8 cellular contexts compared by ENCODE assay signal in genomic region chr16:14070877-14071575, GRCh38. TPM values are rescaled to one million over a fixed set of nuclear protein-coding genes. Genes with fewer than 3 reads are reported as not detected.
DNase-seq lines count a peak whose midpoint lies in the region; ATAC-seq and TF ChIP-seq lines count a peak whose summit lies in the region.

A gene with protein sequence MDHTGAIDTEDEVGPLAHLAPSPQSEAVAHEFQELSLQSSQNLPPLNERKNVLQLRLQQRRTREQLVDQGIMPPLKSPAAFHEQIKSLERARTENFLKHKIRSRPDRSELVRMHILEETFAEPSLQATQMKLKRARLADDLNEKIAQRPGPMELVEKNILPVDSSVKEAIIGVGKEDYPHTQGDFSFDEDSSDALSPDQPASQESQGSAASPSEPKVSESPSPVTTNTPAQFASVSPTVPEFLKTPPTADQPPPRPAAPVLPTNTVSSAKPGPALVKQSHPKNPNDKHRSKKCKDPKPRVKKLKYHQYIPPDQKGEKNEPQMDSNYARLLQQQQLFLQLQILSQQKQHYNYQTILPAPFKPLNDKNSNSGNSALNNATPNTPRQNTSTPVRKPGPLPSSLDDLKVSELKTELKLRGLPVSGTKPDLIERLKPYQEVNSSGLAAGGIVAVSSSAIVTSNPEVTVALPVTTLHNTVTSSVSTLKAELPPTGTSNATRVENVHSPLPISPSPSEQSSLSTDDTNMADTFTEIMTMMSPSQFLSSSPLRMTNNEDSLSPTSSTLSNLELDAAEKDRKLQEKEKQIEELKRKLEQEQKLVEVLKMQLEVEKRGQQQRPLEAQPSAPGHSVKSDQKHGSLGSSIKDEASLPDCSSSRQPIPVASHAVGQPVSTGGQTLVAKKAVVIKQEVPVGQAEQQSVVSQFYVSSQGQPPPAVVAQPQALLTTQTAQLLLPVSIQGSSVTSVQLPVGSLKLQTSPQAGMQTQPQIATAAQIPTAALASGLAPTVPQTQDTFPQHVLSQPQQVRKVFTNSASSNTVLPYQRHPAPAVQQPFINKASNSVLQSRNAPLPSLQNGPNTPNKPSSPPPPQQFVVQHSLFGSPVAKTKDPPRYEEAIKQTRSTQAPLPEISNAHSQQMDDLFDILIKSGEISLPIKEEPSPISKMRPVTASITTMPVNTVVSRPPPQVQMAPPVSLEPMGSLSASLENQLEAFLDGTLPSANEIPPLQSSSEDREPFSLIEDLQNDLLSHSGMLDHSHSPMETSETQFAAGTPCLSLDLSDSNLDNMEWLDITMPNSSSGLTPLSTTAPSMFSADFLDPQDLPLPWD (plus strand): TSS chr16:14071319. CDS start chr16:14140607, 69,288 bp downstream.

- H3K9me3 ChIP-seq in H9 (ENCODE audit: control insufficient read depth, low read depth, low read length): no peaks in the 10 kb centered on the region
- H3K9me3 ChIP-seq in MM.1S (replicated peaks; ENCODE audit: insufficient read depth, low read length): no peaks in the 10 kb centered on the region
- H3K9me3 ChIP-seq in adrenal gland (replicated peaks in 1 of 3): no peaks in the 10 kb centered on the region
- no peaks in the 10 kb centered on the region for H3K9me3 ChIP-seq in upper lobe of left lung

- H2BK20ac ChIP-seq in H9 (ENCODE audit: low read depth, low read length, poor library complexity, severe bottlenecking): no peak within 1 kb of the TSS

- ATAC-seq in T-cell (replicated peaks in 1 of 4): peak; percentile 87 to 89 (median 88)
- peak; percentile 94 to 97 for ATAC-seq in left cardiac atrium
- ATAC-seq in upper lobe of left lung (ENCODE audit: low FRiP score in 2 of 2): peak; percentile 85 to 95

- no peak within 1 kb of the TSS for H2BK120ac ChIP-seq in H9 (ENCODE audit: low read depth, low read length, poor library complexity, severe bottlenecking)

- H3F3A ChIP-seq in MM.1S (ENCODE audit: insufficient read depth, low read length): no peaks in the 10 kb centered on the region

- H2BK12ac ChIP-seq in H9 (ENCODE audit: insufficient read length, low read depth, low read length): no peak within 1 kb of the TSS

- POLR2A ChIA-PET in T-cell (lab: Charles Lee): no interaction called here

- peaks cover 18% of the 10 kb centered on the region in 2 experiments for H3K4me1 Mint-ChIP-seq in H9
- H3K4me1 Mint-ChIP-seq in T-cell: peaks cover 21 to 24% (median 22%) of the 10 kb centered on the region in 3 donors
- H3K4me1 Mint-ChIP-seq in progenitor cell of endocrine pancreas (ENCODE audit: low read depth): peaks cover 37% of the 10 kb centered on the region

- H3K9me3 Mint-ChIP-seq in H9 (no peaks in the 10 kb centered on the region), T-cell (no peaks in the 10 kb centered on the region), progenitor cell of endocrine pancreas (ENCODE audit: low read depth) (no peaks in the 10 kb centered on the region)

- intact Hi-C loops in adrenal gland (cut with DNase I) (no loop called here), left cardiac atrium (cut with DNase I) (loop anchor here in 1 of 2 donors (10.0 kb wide), 1 partner anchor 136 kb away; no protein-coding TSS in a partner anchor)

- H4K20me1 ChIP-seq in H9 (ENCODE audit: control insufficient read depth, insufficient read depth, insufficient read length): no peaks in the 10 kb centered on the region
- no peaks in the 10 kb centered on the region for H4K20me1 ChIP-seq in MM.1S (ENCODE audit: insufficient read depth, low read length)

- no peak within 1 kb of the TSS for H3K56ac ChIP-seq in H9 (ENCODE audit: insufficient read length, low read depth, low read length)

- TF ChIP-seq CTCF in GM06990 (IDR thresholded peaks at IDR 0.05; ENCODE audit: insufficient read depth, low read length, poor library complexity, severe bottlenecking): no peak
- TF ChIP-seq CTCF in H9 (conservative IDR thresholded peaks at IDR 0.05): no peak
- TF ChIP-seq CTCF in MM.1S (IDR thresholded peaks at IDR 0.05; ENCODE audit: low read length): no peak
- no peak for TF ChIP-seq CTCF in adrenal gland (IDR thresholded peaks at IDR 0.05)
- TF ChIP-seq CTCF in progenitor cell of endocrine pancreas (IDR thresholded peaks at IDR 0.05; ENCODE audit: unreplicated experiment): no peak
- peak in 2 of 6 experiments; percentile 26 to 29 for TF ChIP-seq CTCF in upper lobe of left lung (IDR thresholded peaks at IDR 0.05)

- no peaks in the 10 kb centered on the region for H3K79me2 ChIP-seq in H9 (ENCODE audit: insufficient read depth, low read length)
- H3K79me2 ChIP-seq in MM.1S (ENCODE audit: low read length): no peaks in the 10 kb centered on the region

- peak within 1 kb of the TSS; percentile 79 for H3K14ac ChIP-seq in H9 (ENCODE audit: insufficient read depth, low read length)

- no peak within 1 kb of the TSS for H3K4ac ChIP-seq in H9 (ENCODE audit: low read depth, low read length)

- no peak within 1 kb of the TSS for H2AK5ac ChIP-seq in H9 (ENCODE audit: insufficient read length, low read length)

- H3K23ac ChIP-seq in H9 (ENCODE audit: insufficient read length, low read depth, low read length): no peak within 1 kb of the TSS

- CTCF ChIA-PET in T-cell (lab: Charles Lee): interaction anchor here in 1 of 2 donors (1.0 kb wide), 1 partner anchor 151 kb away, joined by 3 read pairs; the partner anchor contains the start of gene ERCC4

- no peak for TF ChIP-seq EP300 in upper lobe of left lung (IDR thresholded peaks at IDR 0.05)

- H3K27me3 ChIP-seq in GM06990 (replicated peaks; ENCODE audit: control insufficient read depth, insufficient read depth, low read length) (no peaks in the 10 kb centered on the region), H9 (ENCODE audit: insufficient read depth, low read length) (no peaks in the 10 kb centered on the region), MM.1S (replicated peaks; ENCODE audit: insufficient read depth, low read length) (no peaks in the 10 kb centered on the region), adrenal gland (no peaks in the 10 kb centered on the region), upper lobe of left lung (no peaks in the 10 kb centered on the region)

- H4K5ac ChIP-seq in H9 (ENCODE audit: insufficient read length, low read depth, low read length): no peak within 1 kb of the TSS

- no peaks in the 10 kb centered on the region; the same call in 1 of the 2 replicates for H3K36me3 ChIP-seq in GM06990 (ENCODE audit: control insufficient read depth, insufficient read depth, low read length)
- H3K36me3 ChIP-seq in MM.1S (replicated peaks; ENCODE audit: insufficient read depth, low read length): no peaks in the 10 kb centered on the region
- H3K36me3 ChIP-seq in adrenal gland (replicated peaks in 1 of 2): no peaks in the 10 kb centered on the region
- H3K36me3 ChIP-seq in upper lobe of left lung: no peaks in the 10 kb centered on the region

- H3K4me2 ChIP-seq in H9 (ENCODE audit: insufficient read depth, insufficient read length, low read length): peak within 1 kb of the TSS; percentile 64
- peak within 1 kb of the TSS; percentile 94 for H3K4me2 ChIP-seq in MM.1S (ENCODE audit: low read depth, low read length)

- H2BK15ac ChIP-seq in H9 (ENCODE audit: low read depth, low read length): no peak within 1 kb of the TSS

- H3K27me3 Mint-ChIP-seq in H9 (ENCODE audit: low read depth) (no peaks in the 10 kb centered on the region), T-cell (peaks cover 3% of the 10 kb centered on the region in 2 donors), progenitor cell of endocrine pancreas (no peaks in the 10 kb centered on the region)

- TF ChIP-seq POLR2A in adrenal gland (IDR thresholded peaks at IDR 0.05) (peak; percentile 44 to 59), upper lobe of left lung (IDR thresholded peaks at IDR 0.05) (peak in 2 of 4 donors; percentile 16 to 76)

- H3K4me3 ChIP-seq in GM06990 (replicated peaks; ENCODE audit: low read depth, low read length) (peak within 1 kb of the TSS; percentile 90), MM.1S (ENCODE audit: low read length) (peak within 1 kb of the TSS; percentile 85), adrenal gland (peak within 1 kb of the TSS; percentile 37 to 99 (median 85)), upper lobe of left lung (peak within 1 kb of the TSS; percentile 81 to 95 (median 85))

- H3K9me2 ChIP-seq in MM.1S (replicated peaks; ENCODE audit: insufficient read depth, low read length): no peaks in the 10 kb centered on the region

- peaks cover 3% of the 10 kb centered on the region for H3K79me1 ChIP-seq in H9 (ENCODE audit: insufficient read depth, low read depth, low read length, poor library complexity, severe bottlenecking)

- peaks cover 3% of the 10 kb centered on the region for H3K23me2 ChIP-seq in H9 (ENCODE audit: insufficient read length, low read depth, low read length, poor library complexity, severe bottlenecking)

- no peak within 1 kb of the TSS for H4K8ac ChIP-seq in H9 (replicated peaks; ENCODE audit: insufficient read length, low read depth, low read length)

- peak; percentile 88 for DNase-seq in GM06990 (ENCODE audit: extremely low read depth, insufficient read length)
- DNase-seq in H9: peak; percentile 90
- DNase-seq in MM.1S: peak; percentile 83
- peak; percentile 41 to 82 (median 71) for DNase-seq in T-cell
- peak; percentile 67 to 85 (median 81) for DNase-seq in adrenal gland
- DNase-seq in left cardiac atrium: peak; percentile 84
- peak; percentile 98 for DNase-seq in progenitor cell of endocrine pancreas (ENCODE audit: low spot score, unreplicated experiment)
- DNase-seq in upper lobe of left lung: peak; percentile 79 to 97

- no peak within 1 kb of the TSS for H4K91ac ChIP-seq in H9 (ENCODE audit: insufficient read length, low read depth, low read length)

- no CpG with 5 or more reads among the region's 86 CpGs for WGBS in H9 (ENCODE audit: extremely low coverage, insufficient read length, low lambda C conversion rate)
- WGBS in adrenal gland, 4 donors: 0 to 1% (median 1%) methylated on average over 17 to 81 of the region's 86 CpGs
- 18% methylated on average over 7 of the region's 86 CpGs for WGBS in upper lobe of left lung, 2 donors

- H3K4me1 ChIP-seq in H9 (ENCODE audit: insufficient read depth, low read length) (no peaks in the 10 kb centered on the region), MM.1S (ENCODE audit: low read length) (peaks cover 14% of the 10 kb centered on the region), adrenal gland (replicated peaks in 1 of 2) (peaks cover 7 to 23% of the 10 kb centered on the region in 2 donors), upper lobe of left lung (peaks cover 13 to 25% (median 15%) of the 10 kb centered on the region in 4 donors)

- H2AFZ ChIP-seq in H9 (ENCODE audit: low read length): no peak within 1 kb of the TSS
- H2AFZ ChIP-seq in MM.1S (ENCODE audit: low read length): peak within 1 kb of the TSS; percentile 99

- H3K4me3 Mint-ChIP-seq in H9 (peak within 1 kb of the TSS; percentile 87 to 90), T-cell (peak within 1 kb of the TSS; percentile 87 to 89 (median 89)), progenitor cell of endocrine pancreas (ENCODE audit: low read depth) (peak within 1 kb of the TSS; percentile 90)

- H3K9ac ChIP-seq in H9 (ENCODE audit: extremely low read depth, insufficient read length, low read length) (peak within 1 kb of the TSS; percentile 75), MM.1S (ENCODE audit: low read length) (peak within 1 kb of the TSS; percentile 87)

- H3K27ac Mint-ChIP-seq in H9 (peak within 1 kb of the TSS; percentile 86 to 95 (median 92)), T-cell (peak within 1 kb of the TSS; percentile 83 to 85), progenitor cell of endocrine pancreas (peak within 1 kb of the TSS; percentile 96)

- H3K36me3 Mint-ChIP-seq in H9 (ENCODE audit: insufficient read depth in 1 of 3, low read depth in 3 of 3) (peaks cover 0 to 4% (median 0%) of the 10 kb centered on the region in 3 experiments; a peak in 1 of 7 replicates), T-cell (no peaks in the 10 kb centered on the region), progenitor cell of endocrine pancreas (ENCODE audit: insufficient read depth) (no peaks in the 10 kb centered on the region)

- H3T11ph ChIP-seq in H9 (ENCODE audit: low read length): no peak within 1 kb of the TSS

- peak within 1 kb of the TSS; percentile 75 for H3K18ac ChIP-seq in H9 (ENCODE audit: insufficient read length, low read depth, low read length)

- no peak within 1 kb of the TSS for H2BK5ac ChIP-seq in H9 (ENCODE audit: insufficient read length, low read length)

- H3K27ac ChIP-seq in H9 (ENCODE audit: insufficient read length, low read depth, low read length) (no peak within 1 kb of the TSS), MM.1S (ENCODE audit: low read length) (peak within 1 kb of the TSS; percentile 40; the same call in 1 of the 2 replicates), adrenal gland (peak within 1 kb of the TSS in 4 of 5 donors; percentile 3 to 88 (median 75)), upper lobe of left lung (peak within 1 kb of the TSS; percentile 85 to 95 (median 90))

RNA-seq across cellular contexts. Expression of the gene that starts here (rescaled TPM):
- 27.3 and 29.9 TPM in 2 replicates for total RNA-seq in H9 (2021)
- 10 to 100 TPM; 18.2 to 37.0 (median 21.0) TPM for total RNA-seq in T-cell
- total RNA-seq in adrenal gland: 10 to 100 TPM; 30.9 to 77.7 (median 50.9) TPM
- 10 to 100 TPM in 2 of 3 donors, 1 to 10 TPM in 1; 5.5 to 24.8 (median 11.7) TPM for polyA plus RNA-seq in adrenal gland
- 10 to 100 TPM; 34.7 to 36.8 TPM for total RNA-seq in left cardiac atrium
- total RNA-seq in progenitor cell of endocrine pancreas: 83.1 and 88.1 TPM in 2 replicates
- 100 to 1,000 TPM in 1 of 6 donors, 10 to 100 TPM in 5; 46.9 to 100 (median 66.7) TPM for total RNA-seq in upper lobe of left lung
